Comparison of ENCODE assay signal across 13 cellular contexts in the genomic region with DNA sequence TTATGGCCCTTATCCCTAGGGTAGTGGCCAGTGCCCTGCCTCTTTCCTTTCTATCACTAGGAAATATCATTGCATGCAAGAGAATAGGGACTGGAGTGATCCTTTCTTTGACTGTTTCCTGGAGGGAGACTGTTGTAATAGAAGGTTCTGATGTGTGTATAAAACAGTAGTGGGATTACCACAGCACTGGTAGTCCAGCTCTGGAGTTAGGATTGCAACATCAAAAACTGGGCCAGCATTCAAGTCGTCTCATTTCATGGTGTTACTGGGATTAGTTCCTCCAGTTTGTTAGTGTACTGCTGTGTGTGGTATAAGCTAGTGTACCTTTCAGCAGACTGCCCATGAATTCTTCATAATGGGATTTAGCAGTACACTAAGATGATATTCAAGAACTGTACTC. TPM values are rescaled to one million over a fixed set of nuclear protein-coding genes. Genes with fewer than 3 reads are reported as not detected.
DNase-seq lines count a peak whose midpoint lies in the region; ATAC-seq and TF ChIP-seq lines count a peak whose summit lies in the region.
"Had no signal": no experiment of that assay in that cellular context is flagged by ENCODE, and none has a peak within 500 bp of the region (broad histone marks: within the 10 kb centered on the region; RNA-seq: fewer than 3 reads in every experiment).

No MANE protein-coding gene starts in this region.

- ATAC-seq in activated T-cell treated with anti-CD3 and anti-CD28 coated beads, Interleukin-2, amount 50 U/mL, for 4 hours: no peak

- no peaks in the 10 kb centered on the region for H3K4me1 Mint-ChIP-seq in activated CD4-positive, alpha-beta T cell treated with anti-CD3 and anti-CD28 coated beads, Interleukin-2, amount 10 ng/mL, durations not matched to agents 24 days and 14 days
- H3K4me1 Mint-ChIP-seq in activated CD4-positive, alpha-beta T cell treated with anti-CD3 and anti-CD28 coated beads, Interleukin-2, amount 10 ng/mL, durations not matched to agents 7 days and 5 days: no peaks in the 10 kb centered on the region
- H3K4me1 Mint-ChIP-seq in activated T-cell treated with anti-CD3 and anti-CD28 coated beads, Interleukin-2, amount 50 U/mL, for 4 hours (ENCODE audit: low read depth): peaks cover 9% of the 10 kb centered on the region

- TF ChIP-seq CTCF in astrocyte of the cerebellum (IDR thresholded peaks at IDR 0.05; ENCODE audit: low read depth, low read length, missing control alignments): no peak

- intact Hi-C loops in activated CD4-positive, alpha-beta T cell treated with anti-CD3 and anti-CD28 coated beads, Interleukin-2, amount 10 ng/mL, durations not matched to agents 24 days and 14 days (cut with micrococcal nuclease): no loop called here

- in situ Hi-C loops in astrocyte of the cerebellum (cut with HindIII; ENCODE audit: low sequenced_read_pairs): no loop called here

- H3K36me3 Mint-ChIP-seq in activated CD4-positive, alpha-beta T cell treated with anti-CD3 and anti-CD28 coated beads, Interleukin-2, amount 10 ng/mL, durations not matched to agents 24 days and 14 days (ENCODE audit: low read depth): no peaks in the 10 kb centered on the region
- no peaks in the 10 kb centered on the region for H3K36me3 Mint-ChIP-seq in activated CD4-positive, alpha-beta T cell treated with anti-CD3 and anti-CD28 coated beads, Interleukin-2, amount 10 ng/mL, durations not matched to agents 7 days and 5 days (ENCODE audit: low read depth)
- no peaks in the 10 kb centered on the region for H3K36me3 Mint-ChIP-seq in activated T-cell treated with anti-CD3 and anti-CD28 coated beads, Interleukin-2, amount 50 U/mL, for 4 hours (ENCODE audit: insufficient read depth)

- peaks cover 6% of the 10 kb centered on the region for H3K9me3 Mint-ChIP-seq in activated CD4-positive, alpha-beta T cell treated with anti-CD3 and anti-CD28 coated beads, Interleukin-2, amount 10 ng/mL, durations not matched to agents 24 days and 14 days
- H3K9me3 Mint-ChIP-seq in activated CD4-positive, alpha-beta T cell treated with anti-CD3 and anti-CD28 coated beads, Interleukin-2, amount 10 ng/mL, durations not matched to agents 7 days and 5 days: no peaks in the 10 kb centered on the region
- H3K9me3 Mint-ChIP-seq in activated T-cell treated with anti-CD3 and anti-CD28 coated beads, Interleukin-2, amount 50 U/mL, for 4 hours: no peaks in the 10 kb centered on the region

- POLR2A ChIA-PET in activated CD4-positive, alpha-beta T cell treated with anti-CD3 and anti-CD28 coated beads, Interleukin-2, amount 10 ng/mL, durations not matched to agents 7 days and 5 days (lab: Charles Lee): interaction anchor here (0.6 kb wide), 1 partner anchor 9 kb away, joined by 4 read pairs; no protein-coding TSS in a partner anchor

- no peaks in the 10 kb centered on the region for H3K27me3 Mint-ChIP-seq in activated CD4-positive, alpha-beta T cell treated with anti-CD3 and anti-CD28 coated beads, Interleukin-2, amount 10 ng/mL, durations not matched to agents 24 days and 14 days
- no peaks in the 10 kb centered on the region for H3K27me3 Mint-ChIP-seq in activated CD4-positive, alpha-beta T cell treated with anti-CD3 and anti-CD28 coated beads, Interleukin-2, amount 10 ng/mL, durations not matched to agents 7 days and 5 days
- H3K27me3 Mint-ChIP-seq in activated T-cell treated with anti-CD3 and anti-CD28 coated beads, Interleukin-2, amount 50 U/mL, for 4 hours (ENCODE audit: low read depth): no peaks in the 10 kb centered on the region

- peak; percentile 34 for DNase-seq in activated CD4-positive, alpha-beta T cell treated with anti-CD3 and anti-CD28 coated beads, Interleukin-2, amount 10 ng/mL, durations not matched to agents 24 days and 14 days
- DNase-seq in activated CD4-positive, alpha-beta T cell treated with anti-CD3 and anti-CD28 coated beads, Interleukin-2, amount 10 ng/mL, durations not matched to agents 7 days and 5 days: no peak
- peak; percentile 27 for DNase-seq in astrocyte of the cerebellum (ENCODE audit: low read depth)
- peak; percentile 38 for DNase-seq in hepatic stellate cell (ENCODE audit: low spot score)
- DNase-seq in ureter (ENCODE audit: low spot score): peak; percentile 53
- no peak for DNase-seq in LoVo (ENCODE audit: low spot score)
- no peak for DNase-seq in activated T-cell treated with anti-CD3 and anti-CD28 coated beads for 4 hours
- no peak for DNase-seq in activated T-cell treated with anti-CD3 and anti-CD28 coated beads, Interleukin-2, amount 50 U/mL, for 4 hours
- DNase-seq: 8988T; activated effector memory CD4-positive, alpha-beta T cell treated with Interleukin-2 at 50 U/mL for 16 hours; DMS79 treated with DMSO at 0.1 percent for 48 hours; NCI-H345 had no signal

- no peak overlapping the region for H3K27ac Mint-ChIP-seq in activated CD4-positive, alpha-beta T cell treated with anti-CD3 and anti-CD28 coated beads, Interleukin-2, amount 10 ng/mL, durations not matched to agents 24 days and 14 days
- no peak overlapping the region for H3K27ac Mint-ChIP-seq in activated CD4-positive, alpha-beta T cell treated with anti-CD3 and anti-CD28 coated beads, Interleukin-2, amount 10 ng/mL, durations not matched to agents 7 days and 5 days

- CTCF ChIA-PET in activated CD4-positive, alpha-beta T cell treated with anti-CD3 and anti-CD28 coated beads, Interleukin-2, amount 10 ng/mL, durations not matched to agents 7 days and 5 days (lab: Charles Lee): interaction anchor here (0.5 kb wide), 1 partner anchor 281 kb away, joined by 8 read pairs; no protein-coding TSS in a partner anchor

- no peak overlapping the region for H3K4me3 ChIP-seq in astrocyte of the cerebellum (ENCODE audit: low read depth, low read length)
- H3K4me3 ChIP-seq: SJSA1 had no signal

- no peak overlapping the region for H3K4me3 Mint-ChIP-seq in activated CD4-positive, alpha-beta T cell treated with anti-CD3 and anti-CD28 coated beads, Interleukin-2, amount 10 ng/mL, durations not matched to agents 24 days and 14 days
- H3K4me3 Mint-ChIP-seq in activated CD4-positive, alpha-beta T cell treated with anti-CD3 and anti-CD28 coated beads, Interleukin-2, amount 10 ng/mL, durations not matched to agents 7 days and 5 days: no peak overlapping the region
- no peak overlapping the region for H3K4me3 Mint-ChIP-seq in activated T-cell treated with anti-CD3 and anti-CD28 coated beads, Interleukin-2, amount 50 U/mL, for 4 hours

RNA-seq across cellular contexts. Expression of a gene that starts 45.8 kb away (rescaled TPM):
- total RNA-seq in activated CD4-positive, alpha-beta T cell treated with anti-CD3 and anti-CD28 coated beads, Interleukin-2, amount 10 ng/mL, durations not matched to agents 24 days and 14 days: 9.8 and 10.6 TPM in 2 replicates
- total RNA-seq in activated CD4-positive, alpha-beta T cell treated with anti-CD3 and anti-CD28 coated beads, Interleukin-2, amount 10 ng/mL, durations not matched to agents 7 days and 5 days: 1 to 10 TPM; 6.5 to 6.8 TPM
- total RNA-seq in ureter: 12.2 TPM
- 1 to 10 TPM; 4.7 to 6.9 (median 6.7) TPM for total RNA-seq in activated T-cell treated with anti-CD3 and anti-CD28 coated beads, Interleukin-2, amount 50 U/mL, for 4 hours

Comparison
In these comparisons a context has a peak if more than half of its experiments do, and no peak if none do; other contexts are left out.
1. DNase-seq: peak in activated CD4-positive, alpha-beta T cell treated with anti-CD3 and anti-CD28 coated beads, Interleukin-2, amount 10 ng/mL, durations not matched to agents 24 days and 14 days (single experiment), astrocyte of the cerebellum (single experiment), hepatic stellate cell (single experiment) and ureter (single experiment); none in activated CD4-positive, alpha-beta T cell treated with anti-CD3 and anti-CD28 coated beads, Interleukin-2, amount 10 ng/mL, durations not matched to agents 7 days and 5 days (single experiment), LoVo (single experiment), activated T-cell treated with anti-CD3 and anti-CD28 coated beads for 4 hours (single experiment) and activated T-cell treated with anti-CD3 and anti-CD28 coated beads, Interleukin-2, amount 50 U/mL, for 4 hours (single experiment).